Comparison of ENCODE assay signal across 1 cellular context in the genomic region with DNA sequence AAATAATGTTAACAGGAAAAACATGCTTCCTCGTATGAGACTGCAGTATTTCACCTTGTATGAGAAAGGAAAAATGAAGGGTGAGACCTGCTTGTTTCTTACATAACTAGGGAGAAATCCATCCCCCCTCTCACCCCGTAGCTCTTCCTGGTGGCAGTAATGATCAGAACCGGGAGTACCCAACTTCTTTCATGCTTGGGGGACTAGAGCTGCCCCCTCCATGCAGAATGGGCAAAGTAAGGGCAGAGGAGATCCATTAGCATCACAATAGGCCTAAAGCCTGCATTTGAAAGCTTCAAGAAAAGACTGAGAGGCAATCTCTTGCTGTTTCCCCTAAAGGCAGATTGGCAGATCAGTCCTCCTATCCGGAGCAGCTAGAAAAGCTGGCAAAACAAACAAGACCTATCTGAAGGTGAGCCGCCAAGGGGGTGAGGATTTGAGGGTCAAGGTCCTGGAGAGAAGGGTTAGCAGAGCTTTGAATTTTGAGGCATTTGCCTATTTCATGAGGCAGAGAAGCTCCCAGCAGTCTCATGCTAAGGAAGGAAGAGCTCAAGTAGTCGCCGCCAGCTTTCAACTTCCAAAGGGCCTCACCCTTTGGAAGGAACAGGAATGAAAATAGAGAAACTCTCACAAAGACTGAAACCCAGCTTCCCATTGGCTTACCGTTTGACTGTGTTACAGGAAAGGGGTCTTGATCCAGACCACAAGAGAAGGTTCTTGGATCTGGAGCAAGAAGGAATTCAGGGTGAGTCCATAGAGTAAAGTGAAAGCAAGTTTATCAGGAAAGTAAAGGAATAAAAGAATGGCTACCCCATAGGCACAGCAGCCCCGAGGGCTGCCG.
A peak's percentile ranks its signal among the peaks of the same experiment; 100 is the strongest.
TF ChIP-seq lines count a peak whose summit lies in the region.

No MANE protein-coding gene starts in this region.

TF ChIP-seq in WTC11, 78 proteins besides CTCF, POLR2A, EP300 and RAD21 (continued from another document):
- TF ChIP-seq, protein P1, sequence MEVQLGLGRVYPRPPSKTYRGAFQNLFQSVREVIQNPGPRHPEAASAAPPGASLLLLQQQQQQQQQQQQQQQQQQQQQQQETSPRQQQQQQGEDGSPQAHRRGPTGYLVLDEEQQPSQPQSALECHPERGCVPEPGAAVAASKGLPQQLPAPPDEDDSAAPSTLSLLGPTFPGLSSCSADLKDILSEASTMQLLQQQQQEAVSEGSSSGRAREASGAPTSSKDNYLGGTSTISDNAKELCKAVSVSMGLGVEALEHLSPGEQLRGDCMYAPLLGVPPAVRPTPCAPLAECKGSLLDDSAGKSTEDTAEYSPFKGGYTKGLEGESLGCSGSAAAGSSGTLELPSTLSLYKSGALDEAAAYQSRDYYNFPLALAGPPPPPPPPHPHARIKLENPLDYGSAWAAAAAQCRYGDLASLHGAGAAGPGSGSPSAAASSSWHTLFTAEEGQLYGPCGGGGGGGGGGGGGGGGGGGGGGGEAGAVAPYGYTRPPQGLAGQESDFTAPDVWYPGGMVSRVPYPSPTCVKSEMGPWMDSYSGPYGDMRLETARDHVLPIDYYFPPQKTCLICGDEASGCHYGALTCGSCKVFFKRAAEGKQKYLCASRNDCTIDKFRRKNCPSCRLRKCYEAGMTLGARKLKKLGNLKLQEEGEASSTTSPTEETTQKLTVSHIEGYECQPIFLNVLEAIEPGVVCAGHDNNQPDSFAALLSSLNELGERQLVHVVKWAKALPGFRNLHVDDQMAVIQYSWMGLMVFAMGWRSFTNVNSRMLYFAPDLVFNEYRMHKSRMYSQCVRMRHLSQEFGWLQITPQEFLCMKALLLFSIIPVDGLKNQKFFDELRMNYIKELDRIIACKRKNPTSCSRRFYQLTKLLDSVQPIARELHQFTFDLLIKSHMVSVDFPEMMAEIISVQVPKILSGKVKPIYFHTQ (CRISPR knock-in tag; IDR thresholded peaks at IDR 0.05): no peak
- no peak for TF ChIP-seq PRRX2 (CRISPR knock-in tag; IDR thresholded peaks at IDR 0.05)
- peak; percentile 77; the same call in 1 of the 2 replicates for TF ChIP-seq FOXK1 (CRISPR knock-in tag; IDR thresholded peaks at IDR 0.05)
- no peak for TF ChIP-seq GRHL2 (CRISPR knock-in tag; IDR thresholded peaks at IDR 0.05; ENCODE audit: insufficient replicate concordance, severe bottlenecking)
- TF ChIP-seq ZNF138 (CRISPR knock-in tag; conservative IDR thresholded peaks at IDR 0.05): no peak
- TF ChIP-seq, protein P2, sequence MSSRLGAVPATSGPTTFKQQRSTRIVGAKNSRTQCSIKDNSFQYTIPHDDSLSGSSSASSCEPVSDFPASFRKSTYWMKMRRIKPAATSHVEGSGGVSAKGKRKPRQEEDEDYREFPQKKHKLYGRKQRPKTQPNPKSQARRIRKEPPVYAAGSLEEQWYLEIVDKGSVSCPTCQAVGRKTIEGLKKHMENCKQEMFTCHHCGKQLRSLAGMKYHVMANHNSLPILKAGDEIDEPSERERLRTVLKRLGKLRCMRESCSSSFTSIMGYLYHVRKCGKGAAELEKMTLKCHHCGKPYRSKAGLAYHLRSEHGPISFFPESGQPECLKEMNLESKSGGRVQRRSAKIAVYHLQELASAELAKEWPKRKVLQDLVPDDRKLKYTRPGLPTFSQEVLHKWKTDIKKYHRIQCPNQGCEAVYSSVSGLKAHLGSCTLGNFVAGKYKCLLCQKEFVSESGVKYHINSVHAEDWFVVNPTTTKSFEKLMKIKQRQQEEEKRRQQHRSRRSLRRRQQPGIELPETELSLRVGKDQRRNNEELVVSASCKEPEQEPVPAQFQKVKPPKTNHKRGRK (CRISPR knock-in tag; IDR thresholded peaks at IDR 0.05; ENCODE audit: borderline replicate concordance): no peak
- TF ChIP-seq, protein P3, sequence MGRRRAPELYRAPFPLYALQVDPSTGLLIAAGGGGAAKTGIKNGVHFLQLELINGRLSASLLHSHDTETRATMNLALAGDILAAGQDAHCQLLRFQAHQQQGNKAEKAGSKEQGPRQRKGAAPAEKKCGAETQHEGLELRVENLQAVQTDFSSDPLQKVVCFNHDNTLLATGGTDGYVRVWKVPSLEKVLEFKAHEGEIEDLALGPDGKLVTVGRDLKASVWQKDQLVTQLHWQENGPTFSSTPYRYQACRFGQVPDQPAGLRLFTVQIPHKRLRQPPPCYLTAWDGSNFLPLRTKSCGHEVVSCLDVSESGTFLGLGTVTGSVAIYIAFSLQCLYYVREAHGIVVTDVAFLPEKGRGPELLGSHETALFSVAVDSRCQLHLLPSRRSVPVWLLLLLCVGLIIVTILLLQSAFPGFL (CRISPR knock-in tag; IDR thresholded peaks at IDR 0.05; ENCODE audit: borderline replicate concordance): no peak
- TF ChIP-seq, protein P4, sequence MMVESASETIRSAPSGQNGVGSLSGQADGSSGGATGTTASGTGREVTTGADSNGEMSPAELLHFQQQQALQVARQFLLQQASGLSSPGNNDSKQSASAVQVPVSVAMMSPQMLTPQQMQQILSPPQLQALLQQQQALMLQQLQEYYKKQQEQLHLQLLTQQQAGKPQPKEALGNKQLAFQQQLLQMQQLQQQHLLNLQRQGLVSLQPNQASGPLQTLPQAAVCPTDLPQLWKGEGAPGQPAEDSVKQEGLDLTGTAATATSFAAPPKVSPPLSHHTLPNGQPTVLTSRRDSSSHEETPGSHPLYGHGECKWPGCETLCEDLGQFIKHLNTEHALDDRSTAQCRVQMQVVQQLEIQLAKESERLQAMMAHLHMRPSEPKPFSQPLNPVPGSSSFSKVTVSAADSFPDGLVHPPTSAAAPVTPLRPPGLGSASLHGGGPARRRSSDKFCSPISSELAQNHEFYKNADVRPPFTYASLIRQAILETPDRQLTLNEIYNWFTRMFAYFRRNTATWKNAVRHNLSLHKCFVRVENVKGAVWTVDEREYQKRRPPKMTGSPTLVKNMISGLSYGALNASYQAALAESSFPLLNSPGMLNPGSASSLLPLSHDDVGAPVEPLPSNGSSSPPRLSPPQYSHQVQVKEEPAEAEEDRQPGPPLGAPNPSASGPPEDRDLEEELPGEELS (CRISPR knock-in tag; IDR thresholded peaks at IDR 0.05): peak; percentile 35; the same call in 1 of the 2 replicates
- TF ChIP-seq, protein P5, sequence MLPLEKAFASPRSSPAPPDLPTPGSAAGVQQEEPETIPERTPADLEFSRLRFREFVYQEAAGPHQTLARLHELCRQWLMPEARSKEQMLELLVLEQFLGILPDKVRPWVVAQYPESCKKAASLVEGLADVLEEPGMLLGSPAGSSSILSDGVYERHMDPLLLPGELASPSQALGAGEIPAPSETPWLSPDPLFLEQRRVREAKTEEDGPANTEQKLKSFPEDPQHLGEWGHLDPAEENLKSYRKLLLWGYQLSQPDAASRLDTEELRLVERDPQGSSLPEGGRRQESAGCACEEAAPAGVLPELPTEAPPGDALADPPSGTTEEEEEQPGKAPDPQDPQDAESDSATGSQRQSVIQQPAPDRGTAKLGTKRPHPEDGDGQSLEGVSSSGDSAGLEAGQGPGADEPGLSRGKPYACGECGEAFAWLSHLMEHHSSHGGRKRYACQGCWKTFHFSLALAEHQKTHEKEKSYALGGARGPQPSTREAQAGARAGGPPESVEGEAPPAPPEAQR (CRISPR knock-in tag; IDR thresholded peaks at IDR 0.05): no peak
- no peak for TF ChIP-seq EMX1 (CRISPR knock-in tag; IDR thresholded peaks at IDR 0.05)
- no peak for TF ChIP-seq NFATC4 (CRISPR knock-in tag; IDR thresholded peaks at IDR 0.05)
- TF ChIP-seq, protein P6, sequence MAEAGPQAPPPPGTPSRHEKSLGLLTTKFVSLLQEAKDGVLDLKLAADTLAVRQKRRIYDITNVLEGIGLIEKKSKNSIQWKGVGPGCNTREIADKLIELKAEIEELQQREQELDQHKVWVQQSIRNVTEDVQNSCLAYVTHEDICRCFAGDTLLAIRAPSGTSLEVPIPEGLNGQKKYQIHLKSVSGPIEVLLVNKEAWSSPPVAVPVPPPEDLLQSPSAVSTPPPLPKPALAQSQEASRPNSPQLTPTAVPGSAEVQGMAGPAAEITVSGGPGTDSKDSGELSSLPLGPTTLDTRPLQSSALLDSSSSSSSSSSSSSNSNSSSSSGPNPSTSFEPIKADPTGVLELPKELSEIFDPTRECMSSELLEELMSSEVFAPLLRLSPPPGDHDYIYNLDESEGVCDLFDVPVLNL (CRISPR knock-in tag; IDR thresholded peaks at IDR 0.05; ENCODE audit: borderline replicate concordance, low read depth): no peak
- TF ChIP-seq JAZF1 (CRISPR knock-in tag; IDR thresholded peaks at IDR 0.05): no peak
- TF ChIP-seq CREM (CRISPR knock-in tag; IDR thresholded peaks at IDR 0.05): no peak
- no peak for TF ChIP-seq JUN (CRISPR knock-in tag; IDR thresholded peaks at IDR 0.05)
- no peak for TF ChIP-seq ELF4 (CRISPR knock-in tag; IDR thresholded peaks at IDR 0.05; ENCODE audit: low read depth)
- no peak for TF ChIP-seq KAT7 (CRISPR knock-in tag; IDR thresholded peaks at IDR 0.05; ENCODE audit: borderline replicate concordance)
- no peak for TF ChIP-seq CBFB (CRISPR knock-in tag; IDR thresholded peaks at IDR 0.05; ENCODE audit: low read depth)
